In the genomic region with DNA sequence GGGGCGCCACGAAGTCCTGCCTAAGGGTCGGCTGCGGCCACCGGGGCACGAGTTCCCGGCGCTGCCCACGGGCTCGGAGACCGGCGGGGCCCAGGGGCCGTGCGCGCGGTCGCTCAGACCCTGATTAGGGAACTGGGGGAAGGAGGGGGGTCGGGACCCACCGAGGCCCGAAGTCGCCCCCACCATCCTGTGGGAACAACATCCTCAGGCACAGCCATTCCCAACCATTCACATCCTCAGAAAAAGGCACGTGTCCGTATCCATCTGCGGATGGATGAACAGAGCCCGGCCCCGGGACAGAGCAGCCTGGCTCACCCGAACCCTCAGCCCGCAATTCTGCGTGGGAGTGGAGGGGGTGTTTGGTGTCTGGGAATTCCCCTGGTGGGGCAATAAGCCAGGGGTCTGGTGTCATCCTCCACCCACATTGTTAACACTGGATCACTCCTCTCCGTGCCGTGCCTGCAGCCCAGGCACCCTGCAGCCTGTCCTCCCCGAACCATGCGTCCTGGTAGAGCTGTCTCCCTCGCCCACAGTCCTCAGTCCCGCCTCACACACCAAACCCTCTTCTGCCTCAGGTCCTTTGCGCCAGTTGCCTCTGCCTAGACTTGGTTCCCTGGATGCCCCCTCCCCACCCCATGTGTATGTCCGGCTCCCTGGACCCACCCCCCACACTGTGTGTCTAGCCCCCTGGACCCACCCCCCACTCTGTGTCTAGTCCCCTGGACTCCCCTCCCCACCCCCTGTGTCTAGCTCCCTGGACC, we compare ENCODE assay signal across 8 cellular contexts. TPM values are rescaled to one million over a fixed set of nuclear protein-coding genes. Genes with fewer than 3 reads are reported as not detected.
A peak's percentile ranks its signal among the peaks of the same experiment; 100 is the strongest.
DNase-seq lines count a peak whose midpoint lies in the region; ATAC-seq, FAIRE-seq and TF ChIP-seq lines count a peak whose summit lies in the region.

No MANE protein-coding gene starts in this region.

- no peak for FAIRE-seq in pancreas (lab: Jason Lieb, UNC)

- CTCF ChIA-PET in Panc1 (lab: Charles Lee), result no interaction called here

- TF ChIP-seq CTCF in Panc1 (IDR thresholded peaks at IDR 0.05) (no peak), cardiac muscle cell (IDR thresholded peaks at IDR 0.05; ENCODE audit: low read depth, low read length) (no peak), pancreas (IDR thresholded peaks at IDR 0.05) (no peak)

- H3K27me3 ChIP-seq in Panc1 (ENCODE audit: control insufficient read depth, insufficient read depth, low read length) (no peaks in the 10 kb centered on the region), adipocyte (replicated peaks; ENCODE audit: control insufficient read depth, insufficient read depth, low read length) (no peaks in the 10 kb centered on the region), cardiac muscle cell (no peaks in the 10 kb centered on the region), pancreas (no peaks in the 10 kb centered on the region)

- H3K27ac ChIP-seq in Panc1 (ENCODE audit: low read length) (peak overlapping the region; percentile 92), cardiac muscle cell (peak overlapping the region; percentile 83), pancreas (peak overlapping the region; percentile 47 to 77 (median 65))

- POLR2A ChIA-PET in Panc1 (lab: Charles Lee), result interaction anchor here (0.5 kb wide), 1 partner anchor 9 kb away, joined by 5 read pairs; no protein-coding TSS in a partner anchor

- 8 to 10% methylated on average over 29 to 37 of the region's 37 CpGs for WGBS in pancreas, 2 donors

- in situ Hi-C loops in Panc1 (cut with HindIII; ENCODE audit: low pct_unique_long_range_greater_than_20kb, low sequenced_read_pairs), result no loop called here

- peak; percentile 54 for DNase-seq in NK-92 treated with Interleukin-12 subunit alpha and Interleukin-12 subunit beta, amount 100 ng/mL, for 24 hours (lab: John Stamatoyannopoulos, UW)
- DNase-seq in NK-92 (lab: John Stamatoyannopoulos, UW; ENCODE audit: unreplicated experiment) (no peak), Panc1 (ENCODE audit: low read depth, low spot score) (no peak), adipocyte (ENCODE audit: low read depth) (peak; percentile 88), cardiac muscle cell (ENCODE audit: low read depth in 1 of 2, low spot score in 1 of 2) (peak; percentile 48 to 87), pancreas (peak in 3 of 6 donors; percentile 43 to 59 (median 52))

- H3K9me3 ChIP-seq in Panc1 (ENCODE audit: control insufficient read depth, insufficient read depth, low read depth, low read length) (no peaks in the 10 kb centered on the region), adipocyte (ENCODE audit: control insufficient read depth, low read length) (no peaks in the 10 kb centered on the region), cardiac muscle cell (ENCODE audit: low read depth) (no peaks in the 10 kb centered on the region), pancreas (no peaks in the 10 kb centered on the region)

- ATAC-seq in HG03342 (IDR thresholded peaks at IDR 0.05; ENCODE audit: unreplicated experiment) (peak; percentile 24), Panc1 (peak; percentile 77), pancreas (peak in 3 of 4 donors; percentile 5 to 29 (median 12)), HG03280 (IDR thresholded peaks at IDR 0.05; ENCODE audit: unreplicated experiment) (no peak)

- H3K4me3 ChIP-seq in Panc1 (ENCODE audit: low read depth in 2 of 2, low read length in 2 of 2), result peak overlapping the region; percentile 68 to 70
- peak overlapping the region; percentile 84 for H3K4me3 ChIP-seq in adipocyte (ENCODE audit: low read length)
- H3K4me3 ChIP-seq in cardiac muscle cell, result peak overlapping the region; percentile 91
- H3K4me3 ChIP-seq in pancreas, result peak overlapping the region; percentile 75 to 97 (median 76)

- peak overlapping the region; percentile 92 for H3K9ac ChIP-seq in adipocyte (ENCODE audit: low read length)

- no TSS peak for BruUV-seq in Panc1 (replicated peaks; lab: Mats Ljungman, UMichigan)

- intact Hi-C loops in Panc1 (cut with micrococcal nuclease; ENCODE audit: unreplicated experiment) (no loop called here), pancreas (cut with DNase I) (no loop called here)

- peaks cover 47% of the 10 kb centered on the region for H3K4me1 ChIP-seq in Panc1 (ENCODE audit: control insufficient read depth, insufficient read depth, low read length)
- H3K4me1 ChIP-seq in adipocyte (ENCODE audit: control insufficient read depth, insufficient read depth, low read length), result peaks cover 33% of the 10 kb centered on the region
- peaks cover 6% of the 10 kb centered on the region for H3K4me1 ChIP-seq in cardiac muscle cell (ENCODE audit: low read depth)
- H3K4me1 ChIP-seq in pancreas, result peaks cover 11 to 26% (median 13%) of the 10 kb centered on the region in 3 donors

- H3K36me3 ChIP-seq in Panc1 (ENCODE audit: control insufficient read depth, insufficient read depth, low read length) (no peaks in the 10 kb centered on the region; the same call in 1 of the 2 replicates), adipocyte (ENCODE audit: control insufficient read depth, insufficient read depth, low read length, severe bottlenecking) (no peaks in the 10 kb centered on the region), cardiac muscle cell (no peaks in the 10 kb centered on the region), pancreas (no peaks in the 10 kb centered on the region)

RNA-seq across cellular contexts. Expression of a gene that starts 0.8 kb away (rescaled TPM):
- total RNA-seq in Panc1 (2021; ENCODE audit: unreplicated experiment) (63.6 TPM), cardiac muscle cell (28.3 and 46.2 TPM in 2 replicates), pancreas (10 to 100 TPM; 19.6 to 31.8 (median 22.9) TPM)
- 59.2 TPM for polyA plus RNA-seq in Panc1 (2012; ENCODE audit: insufficient read length)
- polyA plus RNA-seq in cardiac muscle cell (53.5 and 56.0 TPM in 2 replicates), pancreas (100 to 1,000 TPM; 135 to 176 TPM)

RNA-seq across cellular contexts. Expression of a gene that starts 15.4 kb away (rescaled TPM):
- total RNA-seq in Panc1 (2021; ENCODE audit: unreplicated experiment), result 581 TPM
- polyA plus RNA-seq in Panc1 (2012; ENCODE audit: insufficient read length), result 1,387 TPM
- total RNA-seq in cardiac muscle cell, result 313 and 327 TPM in 2 replicates
- polyA plus RNA-seq in cardiac muscle cell, result 55.6 and 63.2 TPM in 2 replicates
- 10 to 100 TPM in 2 of 6 donors, 1 to 10 TPM in 4; 1.2 to 22.8 (median 4.2) TPM for total RNA-seq in pancreas
- polyA plus RNA-seq in pancreas, result 1 to 10 TPM; 3.5 TPM

Comparison
In these comparisons a context has a peak if more than half of its experiments do, and no peak if none do; other contexts are left out.
1. DNase-seq: peak in NK-92 treated with Interleukin-12 subunit alpha and Interleukin-12 subunit beta, amount 100 ng/mL, for 24 hours (single experiment), adipocyte (single experiment) and cardiac muscle cell (2 of 2); none in NK-92 (single experiment) and Panc1 (single experiment).
2. RNA of a gene that starts 15.4 kb away (total RNA-seq): 581 TPM in Panc1 (single experiment) and 313 to 327 TPM in cardiac muscle cell; 1.2 to 22.8 TPM in pancreas; every median in the first group is over 10 times any median in the second.
3. Peak in every context shown above with its lines, with median percentiles within 50 percentile points of each other: H3K27ac ChIP-seq and H3K4me3 ChIP-seq.